Comparison of ENCODE assay signal across 30 cellular contexts in the genomic region with DNA sequence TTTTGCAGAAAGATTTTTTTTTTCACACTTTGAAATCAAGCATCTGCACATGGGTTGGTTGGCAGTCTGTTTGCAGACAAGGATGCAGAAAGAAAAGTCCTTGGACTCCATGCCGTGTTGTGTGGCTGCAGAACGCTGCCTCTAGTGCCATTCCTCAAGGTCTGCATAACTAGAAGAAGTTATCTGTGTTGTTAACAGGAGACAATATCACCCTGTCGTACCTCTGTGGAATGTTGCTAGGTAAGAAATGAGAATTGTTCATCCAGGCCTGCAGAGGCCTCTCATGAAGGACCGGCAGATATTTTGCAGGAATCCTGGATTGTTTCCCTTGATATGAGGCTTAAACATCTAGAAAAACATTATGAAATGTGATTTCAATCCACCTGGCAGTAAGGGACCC. TPM values are rescaled to one million over a fixed set of nuclear protein-coding genes. Genes with fewer than 3 reads are reported as not detected.
A peak's percentile ranks its signal among the peaks of the same experiment; 100 is the strongest.
DNase-seq lines count a peak whose midpoint lies in the region; ATAC-seq and TF ChIP-seq lines count a peak whose summit lies in the region.
"Had no signal": no experiment of that assay in that cellular context is flagged by ENCODE, and none has a peak within 500 bp of the region (broad histone marks: within the 10 kb centered on the region; RNA-seq: fewer than 3 reads in every experiment).

No MANE protein-coding gene starts in this region.

- peak; percentile 2 to 19 for ATAC-seq in lower lobe of right lung
- no peak for ATAC-seq in HG03460 (IDR thresholded peaks at IDR 0.05; ENCODE audit: unreplicated experiment)
- ATAC-seq: activated T-cell treated with anti-CD3 and anti-CD28 coated beads, Interleukin-2, amount 50 U/mL, for 4 hours; heart left ventricle; stimulated activated naive CD8-positive, alpha-beta T cell treated with anti-CD3 and anti-CD28 coated beads, Interleukin-15, Interleukin-2, amounts not matched to agents 100 U/mL and 50 U/mL, for 24 hours had no signal

- no peak for DNase-seq in LNCaP clone FGC (ENCODE audit: low read depth)
- DNase-seq in epithelial cell of prostate (ENCODE audit: low read depth, low spot score): no peak
- DNase-seq in lower lobe of right lung: no peak
- DNase-seq in thyroid gland: peak; percentile 31 to 50
- DNase-seq in stimulated activated CD4-positive, alpha-beta T cell treated with anti-CD3 and anti-CD28 coated beads, Interleukin-4, amount 100 ng/mL, for 1 hour: no peak
- no peak for DNase-seq in lower leg skin (ENCODE audit: low spot score in 2 of 2)
- no peak for DNase-seq in foreskin melanocyte
- DNase-seq: ACHN; activated CD4-positive, alpha-beta T cell treated with anti-CD3 and anti-CD28 coated beads, Interleukin-2, amount 10 ng/mL, durations not matched to agents 24 days and 14 days; activated gamma-delta T cell treated with Interleukin-2 at 50 U/mL for 16 hours; activated naive CD8-positive, alpha-beta T cell treated with anti-CD3 and anti-CD28 coated beads, Interleukin-2, amount 10 ng/mL, durations not matched to agents 7 days and 5 days; activated T-cell treated with anti-CD3 and anti-CD28 coated beads, Interleukin-2, amount 50 U/mL, for 4 hours; aorta; DMS79; effector CD4-positive, alpha-beta T cell; erythroblast; HCEC 1CT; heart left ventricle; kidney glomerular epithelial cell; NCI-H146; NCI-H345; NCI-H748 treated with DMSO at 0.1 percent for 48 hours; nephron progenitor cell; ovary; stimulated activated naive CD8-positive, alpha-beta T cell treated with anti-CD3 and anti-CD28 coated beads, Interleukin-15, Interleukin-2, amounts not matched to agents 100 U/mL and 50 U/mL, for 24 hours; T-helper 9 cell had no signal

- TF ChIP-seq CTCF in LNCaP clone FGC (IDR thresholded peaks at IDR 0.05; ENCODE audit: control insufficient read depth, extremely low read depth, insufficient read depth): 0 out of 2 replicates have a peak, but pooled peaks have one; percentile 3
- TF ChIP-seq CTCF in lower lobe of right lung (IDR thresholded peaks at IDR 0.05): no peak
- no peak for TF ChIP-seq CTCF in thyroid gland (IDR thresholded peaks at IDR 0.05)
- no peak for TF ChIP-seq CTCF in lower leg skin (IDR thresholded peaks at IDR 0.05)

- H3K27me3 ChIP-seq in lower lobe of right lung (ENCODE audit: low read depth) (no peaks in the 10 kb centered on the region), thyroid gland (no peaks in the 10 kb centered on the region)
- H3K27me3 ChIP-seq: cardiac muscle cell, colonic mucosa, heart left ventricle, ovary had no signal

- H3K9me3 ChIP-seq in lower lobe of right lung (no peaks in the 10 kb centered on the region), thyroid gland (no peaks in the 10 kb centered on the region)
- H3K9me3 ChIP-seq: colonic mucosa, heart left ventricle, ovary had no signal

- TF ChIP-seq POLR2A in thyroid gland (IDR thresholded peaks at IDR 0.05): no peak
- no peak for TF ChIP-seq POLR2A in lower leg skin (IDR thresholded peaks at IDR 0.05)

- H3K27ac ChIP-seq in epithelial cell of prostate (peak overlapping the region; percentile 76), lower lobe of right lung (no peak overlapping the region), thyroid gland (peak overlapping the region; percentile 66 to 87 (median 76))
- H3K27ac ChIP-seq: cardiac muscle cell, colonic mucosa, foreskin keratinocyte, heart left ventricle, ovary had no signal

- peaks cover 13% of the 10 kb centered on the region for H3K4me1 ChIP-seq in lower lobe of right lung
- H3K4me1 ChIP-seq in thyroid gland: peaks cover 38 to 41% of the 10 kb centered on the region in 2 donors
- H3K4me1 ChIP-seq: foreskin keratinocyte had no signal

- H3K36me3 ChIP-seq in lower lobe of right lung (no peaks in the 10 kb centered on the region), thyroid gland (no peaks in the 10 kb centered on the region)
- H3K36me3 ChIP-seq: cardiac muscle cell, colonic mucosa, heart left ventricle, ovary had no signal

- WGBS in thyroid gland, 2 donors: 36 to 37% methylated on average over 4 of the region's 4 CpGs
- WGBS in lower leg skin, 2 donors: 38 to 39% methylated on average over 4 of the region's 4 CpGs

- no peak overlapping the region for H3K4me3 ChIP-seq in LNCaP clone FGC (ENCODE audit: low read depth, low read length)
- no peak overlapping the region for H3K4me3 ChIP-seq in lower lobe of right lung
- no peak overlapping the region for H3K4me3 ChIP-seq in thyroid gland (replicated peaks in 1 of 3)
- no peak overlapping the region for H3K4me3 ChIP-seq in lower leg skin (ENCODE audit: low read depth, poor library complexity, severe bottlenecking)
- H3K4me3 ChIP-seq: cardiac muscle cell, colonic mucosa, heart left ventricle, ovary had no signal

- intact Hi-C loops in lower lobe of right lung (cut with DNase I) (no loop called here), thyroid gland (cut with DNase I) (no loop called here), lower leg skin (cut with DNase I; ENCODE audit: low total_unique reads) (no loop called here)

RNA-seq across cellular contexts. Expression of a gene that starts 58.5 kb away (rescaled TPM):
- total RNA-seq in lower lobe of right lung (128 TPM), thyroid gland (10 to 100 TPM; 20.0 to 27.3 (median 23.7) TPM), lower leg skin (10 to 100 TPM in 2 of 4 donors, 1 to 10 TPM in 2; 8.4 to 14.1 (median 9.8) TPM)

Comparison
In these comparisons a context has a peak if more than half of its experiments do, and no peak if none do; other contexts are left out.
1. DNase-seq: peak in thyroid gland (2 of 2); none in LNCaP clone FGC (single experiment), epithelial cell of prostate (single experiment), lower lobe of right lung (single experiment), stimulated activated CD4-positive, alpha-beta T cell treated with anti-CD3 and anti-CD28 coated beads, Interleukin-4, amount 100 ng/mL, for 1 hour (single experiment), lower leg skin (0 of 2) and foreskin melanocyte (single experiment).